8 cellular contexts compared by ENCODE assay signal in genomic region chr17:35578195-35578928, GRCh38. TPM values are rescaled to one million over a fixed set of nuclear protein-coding genes. Genes with fewer than 3 reads are reported as not detected.
A peak's percentile ranks its signal among the peaks of the same experiment; 100 is the strongest.
DNase-seq lines count a peak whose midpoint lies in the region; ATAC-seq and TF ChIP-seq lines count a peak whose summit lies in the region.

TSS of gene PEX12 (minus strand) at chr17:35578571. CDS start at chr17:35578021, 550 bp downstream.

- H3K27me3 Mint-ChIP-seq in activated T-helper 17 cell treated with anti-CD3 and anti-CD28 coated beads, Interleukin-2, amount 50 U/mL, for 72 hours, result no peaks in the 10 kb centered on the region
- H3K27me3 Mint-ChIP-seq in natural killer cell (ENCODE audit: low read depth in 2 of 2), result no peaks in the 10 kb centered on the region

- H3K9me3 Mint-ChIP-seq in activated T-helper 17 cell treated with anti-CD3 and anti-CD28 coated beads, Interleukin-2, amount 50 U/mL, for 72 hours, result no peaks in the 10 kb centered on the region
- H3K9me3 Mint-ChIP-seq in natural killer cell, result no peaks in the 10 kb centered on the region

- DNase-seq in DMS153 treated with DMSO at 0.1 percent for 48 hours (lab: John Stamatoyannopoulos, UW; ENCODE audit: unreplicated experiment), result peak; percentile 84
- peak; percentile 92 for DNase-seq in LHCN-M2 (ENCODE audit: low read depth)
- DNase-seq in RPMI7951 (ENCODE audit: low read depth), result peak; percentile 87
- DNase-seq in fibroblast of peridontal ligament (ENCODE audit: extremely low read depth), result peak; percentile 86
- DNase-seq in natural killer cell, result peak; percentile 76
- DNase-seq in stimulated activated naive CD4-positive, alpha-beta T cell (lab: John Stamatoyannopoulos, UW), result peak; percentile 77 to 91 (median 88)

- no peak for TF ChIP-seq CTCF in natural killer cell (IDR thresholded peaks at IDR 0.05)

- peak within 1 kb of the TSS; percentile 100 for H3K4me3 Mint-ChIP-seq in activated T-helper 17 cell treated with anti-CD3 and anti-CD28 coated beads, Interleukin-2, amount 50 U/mL, for 72 hours
- H3K4me3 Mint-ChIP-seq in natural killer cell, result peak within 1 kb of the TSS; percentile 96

- intact Hi-C loops in natural killer cell (cut with micrococcal nuclease), result loop anchor here (1.0 to 5.0 kb wide), 3 partner anchors 9 to 266 kb away; partner anchors contain the start of gene AP2B1

- H3K4me1 Mint-ChIP-seq in activated T-helper 17 cell treated with anti-CD3 and anti-CD28 coated beads, Interleukin-2, amount 50 U/mL, for 72 hours, result peaks cover 11% of the 10 kb centered on the region
- H3K4me1 Mint-ChIP-seq in natural killer cell, result peaks cover 19 to 20% of the 10 kb centered on the region in 2 donors

- H3K27ac Mint-ChIP-seq in activated T-helper 17 cell treated with anti-CD3 and anti-CD28 coated beads, Interleukin-2, amount 50 U/mL, for 72 hours, result peak within 1 kb of the TSS; percentile 99
- peak within 1 kb of the TSS; percentile 99 for H3K27ac Mint-ChIP-seq in natural killer cell

- H3K36me3 Mint-ChIP-seq in activated T-helper 17 cell treated with anti-CD3 and anti-CD28 coated beads, Interleukin-2, amount 50 U/mL, for 72 hours (ENCODE audit: low read depth), result peaks cover 22% of the 10 kb centered on the region
- no peaks in the 10 kb centered on the region for H3K36me3 Mint-ChIP-seq in natural killer cell

- peak; percentile 78 for ATAC-seq in GM21825 (IDR thresholded peaks at IDR 0.05; ENCODE audit: unreplicated experiment)
- ATAC-seq in activated T-helper 17 cell treated with anti-CD3 and anti-CD28 coated beads, Interleukin-2, amount 50 U/mL, for 72 hours (replicated peaks), result peak; percentile 95
- peak; percentile 91 to 98 (median 96) for ATAC-seq in natural killer cell

RNA-seq across cellular contexts. Expression of gene PEX12, which starts in this region (rescaled TPM):
- 6.9 and 7.1 TPM in 2 replicates for total RNA-seq in LHCN-M2 (2014; rRNA removed)
- 3.3 TPM for polyA plus RNA-seq in LHCN-M2 (2012)
- 7.7 and 9.3 TPM in 2 replicates for total RNA-seq in RPMI7951 (2014; rRNA removed; shearing (Covaris generic))
- 1 to 10 TPM; 1.9 to 2.6 TPM for total RNA-seq in activated T-helper 17 cell treated with anti-CD3 and anti-CD28 coated beads, Interleukin-2, amount 50 U/mL, for 72 hours
- total RNA-seq in natural killer cell, result 1 to 10 TPM; 2.5 to 3.0 (median 2.9) TPM

Comparison
In these comparisons a context has a peak if more than half of its experiments do, and no peak if none do; other contexts are left out.
1. Peak in every context shown above with its lines: DNase-seq and ATAC-seq.